ENCODE assay signal across 17 cellular contexts in genomic region chr1:116429821-116430374, GRCh38.
"Had no signal": no experiment of that assay in that cellular context is flagged by ENCODE, and none has a peak within 500 bp of the region (broad histone marks: within the 10 kb centered on the region; RNA-seq: fewer than 3 reads in every experiment).

No MANE protein-coding gene starts in this region.

- ATAC-seq: activated T-helper 17 cell treated with anti-CD3 and anti-CD28 coated beads, Interleukin-2, amount 50 U/mL, for 72 hours; naive thymus-derived CD8-positive, alpha-beta T cell; upper lobe of right lung had no signal

- H3K4me2 ChIP-seq: neural progenitor cell had no signal

- H3K27me3 ChIP-seq: neural progenitor cell, spleen, upper lobe of right lung had no signal

- H3K36me3 ChIP-seq: neural progenitor cell, spleen, upper lobe of right lung had no signal

- H3K4me3 ChIP-seq: lung, neural progenitor cell, spleen, upper lobe of right lung had no signal

- H3K27ac ChIP-seq: neural progenitor cell, spleen, upper lobe of right lung had no signal

- H3K9me3 ChIP-seq: spleen, upper lobe of right lung had no signal

- DNase-seq: activated CD4-positive, alpha-beta T cell treated with anti-CD3 and anti-CD28 coated beads for 1 hour; activated CD4-positive, alpha-beta T cell treated with anti-CD3 and anti-CD28 coated beads, Interleukin-2, amount 50 U/mL, for 1 hour; activated CD8-positive, alpha-beta memory T cell treated with anti-CD3 and anti-CD28 coated beads for 24 hours; activated CD8-positive, alpha-beta memory T cell treated with anti-CD3 and anti-CD28 coated beads, Interleukin-2, amount 50 U/mL, for 4 hours; activated naive CD8-positive, alpha-beta T cell treated with anti-CD3 and anti-CD28 coated beads for 36 hours; activated T-cell treated with anti-CD3 and anti-CD28 coated beads, Interleukin-2, amount 50 U/mL, for 24 hours; amniotic stem cell; cortex of kidney; endodermal cell; naive thymus-derived CD8-positive, alpha-beta T cell; spleen; stimulated activated CD4-positive, alpha-beta T cell treated with anti-CD3 and anti-CD28 coated beads, Interleukin-4, amount 100 ng/mL, for 1 hour; stimulated activated naive CD4-positive, alpha-beta T cell; upper lobe of right lung had no signal

- H3K9ac ChIP-seq: neural progenitor cell had no signal

- H3K4me1 ChIP-seq: spleen, upper lobe of right lung had no signal

- H2AFZ ChIP-seq: neural progenitor cell had no signal
